18 cellular contexts compared by ENCODE assay signal in the genomic region with DNA sequence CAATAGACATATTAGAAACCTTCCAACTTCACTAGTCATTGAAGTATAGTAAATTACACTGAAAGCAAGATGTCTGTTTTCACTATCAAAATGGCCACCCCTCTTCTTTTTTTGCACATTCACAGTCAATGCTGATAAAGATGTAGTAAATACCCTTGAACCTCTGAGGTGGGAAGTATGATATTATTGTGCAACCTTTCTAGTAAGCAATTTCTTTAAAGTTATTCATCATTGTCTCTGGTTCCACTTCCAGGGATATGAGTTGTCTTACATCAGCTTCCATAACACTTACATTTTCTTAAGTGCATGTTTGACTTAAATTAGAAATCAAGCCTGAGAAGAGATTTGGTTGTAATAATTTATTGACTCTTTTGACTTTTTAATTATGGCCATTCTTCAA.
DNase-seq lines count a peak whose midpoint lies in the region; ATAC-seq and TF ChIP-seq lines count a peak whose summit lies in the region.
"Had no signal": no experiment of that assay in that cellular context is flagged by ENCODE, and none has a peak within 500 bp of the region (broad histone marks: within the 10 kb centered on the region; RNA-seq: fewer than 3 reads in every experiment).

No MANE protein-coding gene starts in this region.

- no peak for TF ChIP-seq CTCF in IMR-90 (conservative IDR thresholded peaks at IDR 0.05; ENCODE audit: low read depth, low read length)
- TF ChIP-seq CTCF in mammary epithelial cell (conservative IDR thresholded peaks at IDR 0.05 in 1 of 2, IDR thresholded peaks at IDR 0.05 in 1 of 2; ENCODE audit: extremely low read depth in 1 of 2, insufficient read depth in 1 of 2, low read depth in 1 of 2, low read length in 2 of 2), result no peak
- no peak for TF ChIP-seq CTCF in fibroblast of mammary gland (conservative IDR thresholded peaks at IDR 0.05; ENCODE audit: control insufficient read depth, insufficient read depth, low read depth, low read length)
- TF ChIP-seq CTCF in nephron progenitor cell (IDR thresholded peaks at IDR 0.05), result no peak

- no peak overlapping the region for H3K56ac ChIP-seq in IMR-90 (ENCODE audit: extremely low read depth, insufficient read depth, low read length)

- no peak overlapping the region for H3K4me2 ChIP-seq in IMR-90 (ENCODE audit: low read depth, low read length)
- no peak overlapping the region for H3K4me2 ChIP-seq in mammary epithelial cell (ENCODE audit: insufficient read depth, low read depth, low read length)

- no peak overlapping the region for H4K8ac ChIP-seq in IMR-90 (ENCODE audit: low read depth in 2 of 2, low read length in 2 of 2)

- ATAC-seq in IMR-90 (ENCODE audit: low read depth), result no peak
- no peak for ATAC-seq in GM18498 (IDR thresholded peaks at IDR 0.05; ENCODE audit: unreplicated experiment)
- ATAC-seq in HG03378 (IDR thresholded peaks at IDR 0.05; ENCODE audit: unreplicated experiment), result no peak

- no peaks in the 10 kb centered on the region for H3K4me1 Mint-ChIP-seq in nephron progenitor cell

- peak overlapping the region; percentile 43; the same call in 1 of the 2 replicates for H2AK5ac ChIP-seq in IMR-90 (ENCODE audit: low read depth, low read length)

- intact Hi-C loops in IMR-90 (cut with micrococcal nuclease) (no loop called here), mammary epithelial cell (cut with micrococcal nuclease) (loop anchor here (5.0 kb wide), 1 partner anchor 48 kb away; no protein-coding TSS in a partner anchor)

- H3K36me3 ChIP-seq in IMR-90 (ENCODE audit: control insufficient read depth, insufficient read depth, low read length) (no peaks in the 10 kb centered on the region), mammary epithelial cell (ENCODE audit: insufficient read depth, low read length) (no peaks in the 10 kb centered on the region)
- H3K36me3 ChIP-seq: HAP-1, Peyer's patch had no signal

- CTCF ChIA-PET in IMR-90 (lab: Yijun Ruan, JAX) (no interaction called here), mammary epithelial cell (lab: Charles Lee; ENCODE audit: low non-redundant PET) (no interaction called here)

- no peak overlapping the region for H3K4ac ChIP-seq in IMR-90 (ENCODE audit: low read depth, low read length)

- dilution Hi-C loops in IMR-90 (cut with HindIII; ENCODE audit: low sequenced_read_pairs, unreplicated experiment) (no loop called here), mammary epithelial cell (cut with HindIII; ENCODE audit: low sequenced_read_pairs) (no loop called here)

- H2AFZ ChIP-seq in IMR-90 (replicated peaks; ENCODE audit: low read length, poor library complexity) (no peak overlapping the region), mammary epithelial cell (ENCODE audit: low read depth, low read length) (no peak overlapping the region)
- H2AFZ ChIP-seq: GM23248 had no signal

- H3K79me2 ChIP-seq in mammary epithelial cell (ENCODE audit: insufficient read depth, low read length), result no peaks in the 10 kb centered on the region

- no peaks in the 10 kb centered on the region for H3K36me3 Mint-ChIP-seq in nephron progenitor cell (ENCODE audit: low read depth)

- H3K27me3 Mint-ChIP-seq in nephron progenitor cell (ENCODE audit: low read depth, poor library complexity), result no peaks in the 10 kb centered on the region

- TF ChIP-seq POLR2A in IMR-90 (IDR thresholded peaks at IDR 0.05; ENCODE audit: low read depth, low read length), result no peak

- no peak overlapping the region for H4K91ac ChIP-seq in IMR-90 (ENCODE audit: insufficient read depth, low read depth, low read length)

- H3K18ac ChIP-seq in IMR-90 (ENCODE audit: low read depth, low read length), result peak overlapping the region; percentile 12; the same call in 1 of the 2 replicates

- peaks cover 47% of the 10 kb centered on the region for H3K9me3 Mint-ChIP-seq in nephron progenitor cell

- no peak overlapping the region for H3K4me3 ChIP-seq in IMR-90 (ENCODE audit: insufficient read depth, low read depth, low read length)
- H3K4me3 ChIP-seq in mammary epithelial cell (replicated peaks in 1 of 3; ENCODE audit: insufficient read depth in 1 of 3, low read depth in 2 of 3, low read length in 3 of 3), result no peak overlapping the region
- H3K4me3 ChIP-seq in fibroblast of mammary gland (ENCODE audit: control insufficient read depth, low read depth, low read length), result no peak overlapping the region
- H3K4me3 ChIP-seq: GM23248, HAP-1, MG63, Peyer's patch had no signal

- in situ Hi-C loops in IMR-90 (cut with MboI; ENCODE audit: low sequenced_read_pairs), result no loop called here
- in situ Hi-C loops in mammary epithelial cell (cut with MboI; ENCODE audit: low sequenced_read_pairs in 2 of 2), result no loop called here

- no peak overlapping the region; the same call in 1 of the 2 replicates for H2BK20ac ChIP-seq in IMR-90 (ENCODE audit: low read depth, low read length)

- BruUV-seq in IMR-90 (replicated peaks; lab: Mats Ljungman, UMichigan), result no TSS peak
- no TSS peak for BruUV-seq in mammary epithelial cell (replicated peaks; lab: Mats Ljungman, UMichigan)

- no peak overlapping the region for H4K5ac ChIP-seq in IMR-90 (ENCODE audit: low read depth, low read length)

- H2BK5ac ChIP-seq in IMR-90 (ENCODE audit: low read depth, low read length, poor library complexity, severe bottlenecking), result peak overlapping the region; percentile 39

- H3K9ac ChIP-seq in IMR-90 (ENCODE audit: low read depth, low read length) (no peak overlapping the region), mammary epithelial cell (ENCODE audit: insufficient read depth, low read length) (no peak overlapping the region)
- H3K9ac ChIP-seq: GM23248 had no signal

- no peaks in the 10 kb centered on the region for H3K79me1 ChIP-seq in IMR-90 (ENCODE audit: low read depth in 1 of 2, low read length in 2 of 2)

- POLR2A ChIA-PET in IMR-90 (lab: Charles Lee; ENCODE audit: unreplicated experiment), result no interaction called here

- H2AK9ac ChIP-seq in IMR-90 (replicated peaks; ENCODE audit: low read depth, low read length, poor library complexity), result no peak overlapping the region

- H3K9me3 ChIP-seq in IMR-90 (ENCODE audit: control insufficient read depth, insufficient read depth, low read length) (peaks cover 9% of the 10 kb centered on the region), mammary epithelial cell (replicated peaks; ENCODE audit: insufficient read depth, low read length) (peaks cover 11% of the 10 kb centered on the region)
- H3K9me3 ChIP-seq: Peyer's patch had no signal

- no peak overlapping the region for H3K27ac Mint-ChIP-seq in nephron progenitor cell

- H3K4me3 Mint-ChIP-seq in nephron progenitor cell, result no peak overlapping the region

- no peak overlapping the region for H2BK120ac ChIP-seq in IMR-90 (ENCODE audit: low read depth, low read length)

- H3K4me1 ChIP-seq in IMR-90 (ENCODE audit: control insufficient read depth, insufficient read depth, low read length) (peaks cover 2% of the 10 kb centered on the region; the same call in 1 of the 2 replicates), mammary epithelial cell (ENCODE audit: insufficient read depth, low read length) (peaks cover 13% of the 10 kb centered on the region)
- H3K4me1 ChIP-seq: HAP-1, Peyer's patch had no signal

- H3K23ac ChIP-seq in IMR-90 (ENCODE audit: low read depth, low read length), result no peak overlapping the region

- DNase-seq in IMR-90 (peak; percentile 11), mammary epithelial cell (peak; percentile 12), fibroblast of mammary gland (ENCODE audit: low read depth) (peak; percentile 50), renal cortical epithelial cell (ENCODE audit: low read depth) (peak; percentile 71), nephron progenitor cell (no peak), SHP77 (lab: John Stamatoyannopoulos, UW) (no peak)
- DNase-seq: AML-193, DMS79, GM23248, MG63, NCI-H1048, NCI-H1436, NCI-H2029, Peyer's patch had no signal

- TF ChIP-seq RAD21 in IMR-90 (IDR thresholded peaks at IDR 0.05; ENCODE audit: low read length), result no peak

- H3K27ac ChIP-seq in IMR-90 (ENCODE audit: insufficient read depth, low read length) (no peak overlapping the region), mammary epithelial cell (ENCODE audit: insufficient read depth, low read depth, low read length) (no peak overlapping the region)
- H3K27ac ChIP-seq: C4-2B, GM23248, Peyer's patch had no signal

- no peaks in the 10 kb centered on the region for H4K20me1 ChIP-seq in IMR-90 (ENCODE audit: insufficient read depth, low read length)
- H4K20me1 ChIP-seq in mammary epithelial cell (ENCODE audit: insufficient read depth, low read length), result no peaks in the 10 kb centered on the region

- H3K14ac ChIP-seq in IMR-90 (replicated peaks; ENCODE audit: low read depth, low read length), result no peak overlapping the region

- H3K27me3 ChIP-seq in IMR-90 (ENCODE audit: control insufficient read depth, insufficient read depth, low read length) (no peaks in the 10 kb centered on the region), mammary epithelial cell (ENCODE audit: insufficient read depth, low read length) (no peaks in the 10 kb centered on the region)
- H3K27me3 ChIP-seq: MG63, Peyer's patch had no signal

- H3K9me1 ChIP-seq in IMR-90 (ENCODE audit: insufficient read depth, low read length), result no peaks in the 10 kb centered on the region

- H2BK15ac ChIP-seq in IMR-90 (ENCODE audit: low read depth, low read length), result peak overlapping the region; percentile 80; the same call in 2 of the 3 replicates

TF ChIP-seq in IMR-90, 13 proteins besides CTCF, POLR2A, EP300 and RAD21:
- peak; percentile 79 for TF ChIP-seq CEBPB (IDR thresholded peaks at IDR 0.05; ENCODE audit: low read depth, low read length)
- no peak for TF ChIP-seq SMC3 (IDR thresholded peaks at IDR 0.05; ENCODE audit: low read depth, low read length)

Comparison
In these comparisons a context has a peak if more than half of its experiments do, and no peak if none do; other contexts are left out.
1. DNase-seq: peak in IMR-90 (single experiment), mammary epithelial cell (single experiment), fibroblast of mammary gland (single experiment) and renal cortical epithelial cell (single experiment); none in nephron progenitor cell (single experiment) and SHP77 (0 of 2).